In genomic region chr4:112938461-112939058, GRCh38 we compare ENCODE assay signal across 8 cellular contexts.
DNase-seq lines count a peak whose midpoint lies in the region; ATAC-seq and TF ChIP-seq lines count a peak whose summit lies in the region.

No MANE protein-coding gene starts in this region.

- no peaks in the 10 kb centered on the region for H3K9me3 Mint-ChIP-seq in effector memory CD8-positive, alpha-beta T cell

- H3K27ac Mint-ChIP-seq in effector memory CD8-positive, alpha-beta T cell, result no peak overlapping the region

- H3K4me3 Mint-ChIP-seq in effector memory CD8-positive, alpha-beta T cell, result no peak overlapping the region

- peak; percentile 75 for TF ChIP-seq CTCF in fibroblast of pulmonary artery (IDR thresholded peaks at IDR 0.05; ENCODE audit: low read length, missing control alignments)
- peak; percentile 74 for TF ChIP-seq CTCF in retinal pigment epithelial cell (conservative IDR thresholded peaks at IDR 0.05; ENCODE audit: low read depth, low read length)

- H3K36me3 Mint-ChIP-seq in effector memory CD8-positive, alpha-beta T cell (ENCODE audit: insufficient read depth), result no peaks in the 10 kb centered on the region

- H3K4me1 Mint-ChIP-seq in effector memory CD8-positive, alpha-beta T cell (ENCODE audit: low read depth in 2 of 2), result no peaks in the 10 kb centered on the region

- DNase-seq in NCI-H2171 treated with DMSO at 0.1 percent for 48 hours (lab: John Stamatoyannopoulos, UW), result peak; percentile 40
- DNase-seq in NCI-H2171 (lab: John Stamatoyannopoulos, UW), result no peak
- peak; percentile 3 for DNase-seq in RPMI8226
- DNase-seq in fibroblast of pulmonary artery (ENCODE audit: low read depth), result peak; percentile 76
- DNase-seq in retinal pigment epithelial cell (ENCODE audit: low read depth), result no peak
- DNase-seq in ecto neural progenitor cell (ENCODE audit: low spot score), result no peak
- DNase-seq in effector memory CD8-positive, alpha-beta T cell, result no peak

- H3K4me3 ChIP-seq in fibroblast of pulmonary artery (replicated peaks; ENCODE audit: low read depth, low read length), result no peak overlapping the region
- H3K4me3 ChIP-seq in retinal pigment epithelial cell (ENCODE audit: low read length), result no peak overlapping the region

- ATAC-seq in HG03565 (IDR thresholded peaks at IDR 0.05; ENCODE audit: unreplicated experiment), result peak; percentile 63
- no peak for ATAC-seq in effector memory CD8-positive, alpha-beta T cell (replicated peaks)

- H3K27me3 Mint-ChIP-seq in effector memory CD8-positive, alpha-beta T cell, result peaks cover 0 to 7% of the 10 kb centered on the region in 2 donors

Comparison
In these comparisons a context has a peak if more than half of its experiments do, and no peak if none do; other contexts are left out.
1. DNase-seq: peak in NCI-H2171 treated with DMSO at 0.1 percent for 48 hours (single experiment), RPMI8226 (single experiment) and fibroblast of pulmonary artery (single experiment); none in NCI-H2171 (single experiment), retinal pigment epithelial cell (single experiment), ecto neural progenitor cell (single experiment) and effector memory CD8-positive, alpha-beta T cell (0 of 3).